In genomic region chr4:110003401-110004187, GRCh38 we compare ENCODE assay signal across 22 cellular contexts.
DNase-seq lines count a peak whose midpoint lies in the region; ATAC-seq, FAIRE-seq and TF ChIP-seq lines count a peak whose summit lies in the region.
"Had no signal": no experiment of that assay in that cellular context is flagged by ENCODE, and none has a peak within 500 bp of the region (broad histone marks: within the 10 kb centered on the region; RNA-seq: fewer than 3 reads in every experiment).

No MANE protein-coding gene starts in this region.

- H3K36me3 Mint-ChIP-seq in activated T-cell treated with anti-CD3 and anti-CD28 coated beads, Interleukin-2, amount 50 U/mL, for 72 hours (ENCODE audit: insufficient read depth in 2 of 2): no peaks in the 10 kb centered on the region
- H3K36me3 Mint-ChIP-seq in astrocyte (ENCODE audit: low read depth, unreplicated experiment) (peaks cover 6% of the 10 kb centered on the region), glutamatergic neuron (ENCODE audit: unreplicated experiment) (no peaks in the 10 kb centered on the region)
- H3K36me3 Mint-ChIP-seq in stimulated activated effector memory CD8-positive, alpha-beta T cell treated with anti-CD3 and anti-CD28 coated beads, Interleukin-12 subunit alpha, Interleukin-12 subunit beta, amount 100 ng/mL, for 72 hours: no peaks in the 10 kb centered on the region
- H3K36me3 Mint-ChIP-seq: activated naive CD8-positive, alpha-beta T cell; mesothelial cell of epicardium; naive B cell had no signal

- H3K27me3 ChIP-seq in astrocyte (ENCODE audit: insufficient read depth, low read length): no peaks in the 10 kb centered on the region
- H3K27me3 ChIP-seq: SJSA1, transverse colon had no signal

- no peak overlapping the region for H3K9ac ChIP-seq in astrocyte (ENCODE audit: low read length)

- H3K27me3 Mint-ChIP-seq in activated T-cell treated with anti-CD3 and anti-CD28 coated beads, Interleukin-2, amount 50 U/mL, for 72 hours (ENCODE audit: low read depth): no peaks in the 10 kb centered on the region
- no peaks in the 10 kb centered on the region for H3K27me3 Mint-ChIP-seq in astrocyte (ENCODE audit: low read depth, unreplicated experiment)
- H3K27me3 Mint-ChIP-seq in glutamatergic neuron (ENCODE audit: unreplicated experiment): peaks cover 2% of the 10 kb centered on the region
- H3K27me3 Mint-ChIP-seq: activated naive CD8-positive, alpha-beta T cell had no signal

- H3K4me3 ChIP-seq in astrocyte (ENCODE audit: insufficient read depth, low read depth, low read length): no peak overlapping the region
- H3K4me3 ChIP-seq: GM23338, psoas muscle, SJSA1, transverse colon had no signal

- TF ChIP-seq CTCF in astrocyte (IDR thresholded peaks at IDR 0.05; ENCODE audit: insufficient read depth, low read depth, low read length) (no peak), glutamatergic neuron (IDR thresholded peaks at IDR 0.05; ENCODE audit: partially characterized antibody, unreplicated experiment) (no peak)

- H3K9me3 ChIP-seq in astrocyte (ENCODE audit: insufficient read depth, low read depth, low read length): no peaks in the 10 kb centered on the region
- H3K9me3 ChIP-seq: psoas muscle, SJSA1, transverse colon had no signal

- peak in 1 of 2 donors; percentile 4 for DNase-seq in activated T-cell treated with anti-CD3 and anti-CD28 coated beads, Interleukin-2, amount 50 U/mL, for 72 hours
- DNase-seq in activated T-cell treated with anti-CD3 and anti-CD28 coated beads for 4 hours (no peak), M059J (ENCODE audit: low read depth) (peak; percentile 5), astrocyte (ENCODE audit: low read depth) (peak; percentile 6), NCI-H1694 treated with DMSO at 0.1 percent for 48 hours (lab: John Stamatoyannopoulos, UW) (no peak), glutamatergic neuron (no peak)
- DNase-seq in stimulated activated effector memory CD8-positive, alpha-beta T cell treated with anti-CD3 and anti-CD28 coated beads, Interleukin-12 subunit alpha, Interleukin-12 subunit beta, amount 100 ng/mL, for 72 hours (ENCODE audit: low spot score in 2 of 2): no peak
- DNase-seq: naive B cell; NCI-H1105 treated with DMSO at 0.1 percent for 48 hours; NCI-H2029; NCI-H524 treated with DMSO at 0.1 percent for 48 hours; occipital lobe; psoas muscle; RPMI8226; stimulated activated CD8-positive, alpha-beta memory T cell treated with anti-CD3 and anti-CD28 coated beads, Interleukin-4, amount 100 ng/mL, for 48 hours; transverse colon had no signal

- no peak overlapping the region for H3K4me2 ChIP-seq in astrocyte (ENCODE audit: low read length)
- H3K4me2 ChIP-seq: GM23338 had no signal

- no peak for FAIRE-seq in astrocyte (lab: Jason Lieb, UNC)
- FAIRE-seq: keratinocyte had no signal

- H3K27ac ChIP-seq in astrocyte (ENCODE audit: low read depth, low read length): no peak overlapping the region
- H3K27ac ChIP-seq: psoas muscle, SJSA1, transverse colon had no signal

- no peaks in the 10 kb centered on the region for H3K36me3 ChIP-seq in astrocyte (ENCODE audit: insufficient read depth, low read length)
- H3K36me3 ChIP-seq: transverse colon had no signal

- ATAC-seq in activated T-cell treated with anti-CD3 and anti-CD28 coated beads, Interleukin-2, amount 50 U/mL, for 72 hours (replicated peaks in 1 of 2): peak; percentile 76 to 80
- peak; percentile 90 for ATAC-seq in stimulated activated effector memory CD8-positive, alpha-beta T cell treated with anti-CD3 and anti-CD28 coated beads, Interleukin-12 subunit alpha, Interleukin-12 subunit beta, amount 100 ng/mL, for 72 hours
- ATAC-seq: GM23338 had no signal

- no peak overlapping the region for H3K4me3 Mint-ChIP-seq in activated T-cell treated with anti-CD3 and anti-CD28 coated beads, Interleukin-2, amount 50 U/mL, for 72 hours
- H3K4me3 Mint-ChIP-seq in astrocyte (ENCODE audit: unreplicated experiment): no peak overlapping the region
- H3K4me3 Mint-ChIP-seq in stimulated activated effector memory CD8-positive, alpha-beta T cell treated with anti-CD3 and anti-CD28 coated beads, Interleukin-12 subunit alpha, Interleukin-12 subunit beta, amount 100 ng/mL, for 72 hours: no peak overlapping the region
- H3K4me3 Mint-ChIP-seq in glutamatergic neuron (ENCODE audit: unreplicated experiment): no peak overlapping the region
- H3K4me3 Mint-ChIP-seq: activated naive CD8-positive, alpha-beta T cell; GM23338; mesothelial cell of epicardium; naive B cell had no signal

- no peaks in the 10 kb centered on the region for H4K20me1 ChIP-seq in astrocyte (ENCODE audit: insufficient read depth, low read length)

- H3K79me2 ChIP-seq in astrocyte (ENCODE audit: insufficient read depth, low read length): no peaks in the 10 kb centered on the region

- no peak overlapping the region for H3K27ac Mint-ChIP-seq in activated T-cell treated with anti-CD3 and anti-CD28 coated beads, Interleukin-2, amount 50 U/mL, for 72 hours
- H3K27ac Mint-ChIP-seq in astrocyte (ENCODE audit: unreplicated experiment) (no peak overlapping the region), glutamatergic neuron (ENCODE audit: unreplicated experiment) (no peak overlapping the region)
- no peak overlapping the region for H3K27ac Mint-ChIP-seq in stimulated activated effector memory CD8-positive, alpha-beta T cell treated with anti-CD3 and anti-CD28 coated beads, Interleukin-12 subunit alpha, Interleukin-12 subunit beta, amount 100 ng/mL, for 72 hours
- H3K27ac Mint-ChIP-seq: activated naive CD8-positive, alpha-beta T cell; activated T-helper 2 cell treated with anti-CD3 and anti-CD28 coated beads, Interferon-gamma antibody, Interleukin-2, Interleukin-4, amounts not matched to agents 10 μg/mL and 5 μg/mL and 100 μg/mL, durations not matched to agents 14 hours and 24 hours and 36 hours; GM23338; mesothelial cell of epicardium had no signal

- peaks cover 10% of the 10 kb centered on the region for H3K4me1 Mint-ChIP-seq in activated T-cell treated with anti-CD3 and anti-CD28 coated beads, Interleukin-2, amount 50 U/mL, for 72 hours (ENCODE audit: low read depth)
- H3K4me1 Mint-ChIP-seq in astrocyte (ENCODE audit: low read depth, unreplicated experiment): no peaks in the 10 kb centered on the region
- peaks cover 6% of the 10 kb centered on the region for H3K4me1 Mint-ChIP-seq in stimulated activated effector memory CD8-positive, alpha-beta T cell treated with anti-CD3 and anti-CD28 coated beads, Interleukin-12 subunit alpha, Interleukin-12 subunit beta, amount 100 ng/mL, for 72 hours
- H3K4me1 Mint-ChIP-seq in glutamatergic neuron (ENCODE audit: low read depth, unreplicated experiment): no peaks in the 10 kb centered on the region
- H3K4me1 Mint-ChIP-seq: GM23338, naive B cell had no signal

- H3K4me1 ChIP-seq in astrocyte (ENCODE audit: insufficient read depth, low read length): no peaks in the 10 kb centered on the region
- H3K4me1 ChIP-seq: psoas muscle, SJSA1 had no signal

- H3K9me3 Mint-ChIP-seq in activated T-cell treated with anti-CD3 and anti-CD28 coated beads, Interleukin-2, amount 50 U/mL, for 72 hours: no peaks in the 10 kb centered on the region
- H3K9me3 Mint-ChIP-seq in astrocyte (ENCODE audit: unreplicated experiment): no peaks in the 10 kb centered on the region
- H3K9me3 Mint-ChIP-seq in stimulated activated effector memory CD8-positive, alpha-beta T cell treated with anti-CD3 and anti-CD28 coated beads, Interleukin-12 subunit alpha, Interleukin-12 subunit beta, amount 100 ng/mL, for 72 hours: no peaks in the 10 kb centered on the region
- no peaks in the 10 kb centered on the region for H3K9me3 Mint-ChIP-seq in glutamatergic neuron (ENCODE audit: unreplicated experiment)
- H3K9me3 Mint-ChIP-seq: activated T-helper 2 cell treated with anti-CD3 and anti-CD28 coated beads, Interferon-gamma antibody, Interleukin-2, Interleukin-4, amounts not matched to agents 10 μg/mL and 5 μg/mL and 100 μg/mL, durations not matched to agents 14 hours and 24 hours and 36 hours; GM23338; mesothelial cell of epicardium; naive B cell had no signal

- no peak overlapping the region for H2AFZ ChIP-seq in astrocyte (ENCODE audit: low read depth, low read length)
- H2AFZ ChIP-seq: GM23338 had no signal

Comparison
In these comparisons a context has a peak if more than half of its experiments do, and no peak if none do; other contexts are left out.
1. DNase-seq: peak in M059J (single experiment) and astrocyte (single experiment); none in activated T-cell treated with anti-CD3 and anti-CD28 coated beads for 4 hours (single experiment), stimulated activated effector memory CD8-positive, alpha-beta T cell treated with anti-CD3 and anti-CD28 coated beads, Interleukin-12 subunit alpha, Interleukin-12 subunit beta, amount 100 ng/mL, for 72 hours (0 of 2), NCI-H1694 treated with DMSO at 0.1 percent for 48 hours (single experiment) and glutamatergic neuron (single experiment).